17 cellular contexts compared by ENCODE assay signal in genomic region chr4:6643141-6643847, GRCh38. TPM values are rescaled to one million over a fixed set of nuclear protein-coding genes. Genes with fewer than 3 reads are reported as not detected.
DNase-seq lines count a peak whose midpoint lies in the region; ATAC-seq, FAIRE-seq and TF ChIP-seq lines count a peak whose summit lies in the region.
"Had no signal": no experiment of that assay in that cellular context is flagged by ENCODE, and none has a peak within 500 bp of the region (broad histone marks: within the 10 kb centered on the region; RNA-seq: fewer than 3 reads in every experiment).

No MANE protein-coding gene starts in this region.

- H3K4me2 ChIP-seq in HepG2 (ENCODE audit: low read depth, low read length) (peak overlapping the region; percentile 77; the same call in 1 of the 2 replicates), hepatocyte (peak overlapping the region; percentile 87)

- peaks cover 0 to 17% of the 10 kb centered on the region in 2 experiments; a peak in 2 of 5 replicates for H3K36me3 ChIP-seq in HepG2 (replicated peaks in 1 of 2; ENCODE audit: control insufficient read depth in 1 of 2, insufficient read depth in 2 of 2, low read length in 2 of 2)
- H3K36me3 ChIP-seq in right lobe of liver: peaks cover 0 to 14% (median 4%) of the 10 kb centered on the region in 4 donors
- no peaks in the 10 kb centered on the region for H3K36me3 ChIP-seq in hepatocyte (replicated peaks; ENCODE audit: insufficient read depth, low read depth)
- peaks cover 15% of the 10 kb centered on the region for H3K36me3 ChIP-seq in upper lobe of right lung
- H3K36me3 ChIP-seq: ovary had no signal

- no peak for TF ChIP-seq EP300 in HepG2 (IDR thresholded peaks at IDR 0.05; ENCODE audit: low read depth in 2 of 2, low read length in 2 of 2)
- no peak for TF ChIP-seq EP300 in HepG2 (CRISPR knock-in tag; IDR thresholded peaks at IDR 0.05; ENCODE audit: borderline replicate concordance)

- peaks cover 12% of the 10 kb centered on the region for H3K4me1 Mint-ChIP-seq in type B pancreatic cell (ENCODE audit: unreplicated experiment)

- POLR2A ChIA-PET in HepG2 (lab: Yijun Ruan, JAX): interaction anchor here (2.2 to 4.2 kb wide), 3 partner anchors 10 to 46 kb away, joined by 11 to 24 read pairs (median 13); a partner anchor contains a TSS

- no peaks in the 10 kb centered on the region for H3K9me3 Mint-ChIP-seq in type B pancreatic cell
- H3K9me3 Mint-ChIP-seq: activated T-helper 2 cell treated with anti-CD3 and anti-CD28 coated beads, Interferon-gamma antibody, Interleukin-2, Interleukin-4, amounts not matched to agents 10 μg/mL and 5 μg/mL and 100 μg/mL, durations not matched to agents 14 hours and 24 hours and 36 hours had no signal

- H3K79me2 ChIP-seq in HepG2 (ENCODE audit: insufficient read depth, low read length) (peaks cover 33% of the 10 kb centered on the region), hepatocyte (peaks cover 39% of the 10 kb centered on the region)

- in situ Hi-C loops in HepG2 (cut with HindIII; ENCODE audit: extremely low pct_ligation_motif_present, low pct_unique_long_range_greater_than_20kb): no loop called here

- H3K4me1 ChIP-seq in HepG2 (ENCODE audit: insufficient read depth, low read length) (peaks cover 49% of the 10 kb centered on the region), right lobe of liver (peaks cover 0 to 14% (median 7%) of the 10 kb centered on the region in 4 donors), hepatocyte (ENCODE audit: insufficient read depth) (peaks cover 10% of the 10 kb centered on the region), upper lobe of right lung (peaks cover 20% of the 10 kb centered on the region)

- H2AFZ ChIP-seq in HepG2 (ENCODE audit: low read length) (no peak overlapping the region), hepatocyte (no peak overlapping the region)

- peak overlapping the region; percentile 99 for H3K4me3 Mint-ChIP-seq in type B pancreatic cell

- H3K9me3 ChIP-seq in HepG2 (ENCODE audit: low read length): no peaks in the 10 kb centered on the region
- H3K9me3 ChIP-seq in right lobe of liver: no peaks in the 10 kb centered on the region
- no peaks in the 10 kb centered on the region for H3K9me3 ChIP-seq in hepatocyte (ENCODE audit: low read depth)
- no peaks in the 10 kb centered on the region for H3K9me3 ChIP-seq in upper lobe of right lung
- H3K9me3 ChIP-seq: ovary had no signal

- no peak for DNase-seq in HepG2 (ENCODE audit: low spot score)
- DNase-seq in right lobe of liver: no peak
- DNase-seq in hepatocyte (ENCODE audit: low spot score): no peak
- no peak for DNase-seq in type B pancreatic cell (ENCODE audit: extremely low spot score, unreplicated experiment)
- no peak for DNase-seq in stimulated activated CD4-positive, alpha-beta T cell treated with anti-CD3 and anti-CD28 coated beads, Interleukin-12 subunit alpha, Interleukin-12 subunit beta, amount 100 ng/mL, for 4 hours
- no peak for DNase-seq in ureter (ENCODE audit: low spot score)
- DNase-seq in upper lobe of right lung: no peak
- DNase-seq: NCI-H1417 treated with DMSO at 0.1 percent for 48 hours; NCI-H524; ovary; SHP77 treated with DMSO at 0.1 percent for 48 hours; stimulated activated CD4-positive, alpha-beta T cell treated with anti-CD3 and anti-CD28 coated beads, Interleukin-4, amount 100 ng/mL, for 1 hour; stimulated activated naive CD8-positive, alpha-beta T cell treated with anti-CD3 and anti-CD28 coated beads, Interleukin-15, Interleukin-2, amounts not matched to agents 100 U/mL and 50 U/mL, for 24 hours had no signal

- intact Hi-C loops in HepG2 (cut with micrococcal nuclease; ENCODE audit: unreplicated experiment) (loop anchor here (5.0 kb wide), 1 partner anchor 44 kb away; no protein-coding TSS in a partner anchor), right lobe of liver (cut with DNase I) (no loop called here), upper lobe of right lung (cut with DNase I) (no loop called here)

- no peaks in the 10 kb centered on the region for H3K27me3 Mint-ChIP-seq in type B pancreatic cell

- CTCF ChIA-PET in HepG2 (lab: Yijun Ruan, JAX; ENCODE audit: low intra/inter-chr PET ratio, low total read pairs): no interaction called here

- TF ChIP-seq POLR2A in HepG2 (IDR thresholded peaks at IDR 0.05; ENCODE audit: insufficient read depth in 1 of 2, low read depth in 2 of 2, low read length in 2 of 2): peak in 1 of 2 experiments; percentile 9; a peak in 1 of 4 replicates
- TF ChIP-seq POLR2A in right lobe of liver (IDR thresholded peaks at IDR 0.05): no peak

- H3K36me3 Mint-ChIP-seq in type B pancreatic cell: peaks cover 30% of the 10 kb centered on the region

- 89% methylated on average over 8 of the region's 8 CpGs for WGBS in HepG2 (ENCODE audit: low lambda C conversion rate)
- 78% methylated on average over 6 of the region's 8 CpGs for WGBS in right lobe of liver (ENCODE audit: insufficient coverage, low coverage, low lambda C conversion rate, missing lambda C conversion rate)
- WGBS in hepatocyte (ENCODE audit: low lambda C conversion rate, missing lambda C conversion rate): 80% methylated on average over 8 of the region's 8 CpGs

- H3K4me3 ChIP-seq in HepG2 (replicated peaks in 1 of 3; ENCODE audit: insufficient read depth in 1 of 3, low read depth in 2 of 3, low read length in 3 of 3): no peak overlapping the region
- H3K4me3 ChIP-seq in right lobe of liver: no peak overlapping the region
- H3K4me3 ChIP-seq in hepatocyte: no peak overlapping the region
- no peak overlapping the region for H3K4me3 ChIP-seq in upper lobe of right lung
- H3K4me3 ChIP-seq: ovary had no signal

- TF ChIP-seq RAD21 in HepG2 (CRISPR knock-in tag; IDR thresholded peaks at IDR 0.05): no peak

- no peak overlapping the region for H3K27ac ChIP-seq in HepG2 (ENCODE audit: extremely low read length, insufficient read depth, low read length)
- H3K27ac ChIP-seq in right lobe of liver: no peak overlapping the region
- H3K27ac ChIP-seq in VCaP: peak overlapping the region; percentile 95
- no peak overlapping the region for H3K27ac ChIP-seq in hepatocyte
- H3K27ac ChIP-seq in upper lobe of right lung: no peak overlapping the region

- H3K27me3 ChIP-seq in HepG2 (ENCODE audit: control insufficient read depth in 1 of 2, insufficient read depth in 2 of 2, low read length in 2 of 2) (no peaks in the 10 kb centered on the region; a peak in 1 of 5 replicates), right lobe of liver (no peaks in the 10 kb centered on the region), hepatocyte (no peaks in the 10 kb centered on the region), upper lobe of right lung (no peaks in the 10 kb centered on the region)
- H3K27me3 ChIP-seq: ovary had no signal

- TF ChIP-seq CTCF in HepG2 (CRISPR knock-in tag; IDR thresholded peaks at IDR 0.05) (no peak), right lobe of liver (IDR thresholded peaks at IDR 0.05) (no peak), VCaP (conservative IDR thresholded peaks at IDR 0.05) (no peak), hepatocyte (IDR thresholded peaks at IDR 0.05; ENCODE audit: poor library complexity) (no peak), type B pancreatic cell (conservative IDR thresholded peaks at IDR 0.05) (no peak), upper lobe of right lung (IDR thresholded peaks at IDR 0.05) (no peak)

- FAIRE-seq in HepG2 (lab: Jason Lieb, UNC): peak; percentile 60
- FAIRE-seq: colon had no signal

- peak overlapping the region; percentile 9 for H3K27ac Mint-ChIP-seq in type B pancreatic cell
- H3K27ac Mint-ChIP-seq: activated T-helper 2 cell treated with anti-CD3 and anti-CD28 coated beads, Interferon-gamma antibody, Interleukin-2, Interleukin-4, amounts not matched to agents 10 μg/mL and 5 μg/mL and 100 μg/mL, durations not matched to agents 14 hours and 24 hours and 36 hours had no signal

- H3K9ac ChIP-seq in HepG2 (ENCODE audit: insufficient read depth, low read depth, low read length): no peak overlapping the region

- no peaks in the 10 kb centered on the region for H3K9me2 ChIP-seq in hepatocyte (replicated peaks; ENCODE audit: insufficient read depth)

- peaks cover 13% of the 10 kb centered on the region for H4K20me1 ChIP-seq in HepG2 (ENCODE audit: insufficient read depth, low read length)
- peaks cover 22% of the 10 kb centered on the region for H4K20me1 ChIP-seq in hepatocyte (ENCODE audit: insufficient read depth, poor library complexity, severe bottlenecking)

- no TSS peak for BruUV-seq in HepG2 (replicated peaks; lab: Mats Ljungman, UMichigan)

- ATAC-seq in HepG2: no peak
- ATAC-seq in right lobe of liver: no peak
- no peak for ATAC-seq in upper lobe of right lung
- ATAC-seq: stimulated activated naive CD8-positive, alpha-beta T cell treated with anti-CD3 and anti-CD28 coated beads, Interleukin-15, Interleukin-2, amounts not matched to agents 100 U/mL and 50 U/mL, for 24 hours had no signal

RNA-seq across cellular contexts. Expression of gene MRFAP1, which starts 2.8 kb away (rescaled TPM):
- 158 and 254 TPM in 2 replicates for total RNA-seq in HepG2 (2016; rRNA removed; fragmentation: Illumina TruSeq; extraction: Trizol)
- total RNA-seq in HepG2 (2016; cell fraction: cytosol; rRNA removed; fragmentation: Illumina TruSeq; extraction: Trizol; ENCODE audit: low read depth): 31.0 and 37.7 TPM in 2 replicates
- 174 and 249 TPM in 2 replicates for total RNA-seq in HepG2 (2016; cell fraction: insoluble cytoplasmic fraction; rRNA removed; fragmentation: Illumina TruSeq; extraction: Trizol)
- 87.0 and 105 TPM in 2 replicates for total RNA-seq in HepG2 (2016; cell fraction: membrane; rRNA removed; fragmentation: Illumina TruSeq; extraction: Trizol)
- total RNA-seq in HepG2 (2016; cell fraction: nucleus; rRNA removed; fragmentation: Illumina TruSeq; extraction: Trizol): 67.5 and 68.6 TPM in 2 replicates
- polyA plus RNA-seq in HepG2 (2011; rRNA removed): 103 and 112 TPM in 2 replicates
- polyA plus RNA-seq in HepG2 (2011; cell fraction: cytosol; rRNA removed): 110 and 141 TPM in 2 replicates
- polyA plus RNA-seq in HepG2 (2011; cell fraction: nucleus; rRNA removed): 54.5 and 54.7 TPM in 2 replicates
- 198 and 236 TPM in 2 replicates for polyA plus RNA-seq in HepG2 (2012)
- polyA plus RNA-seq in HepG2 (2016; cell fraction: cytosol; fragmentation: Illumina TruSeq; extraction: Trizol; ENCODE audit: low read depth): 55.7 and 56.7 TPM in 2 replicates
- 509 and 563 TPM in 2 replicates for polyA plus RNA-seq in HepG2 (2016; cell fraction: insoluble cytoplasmic fraction; fragmentation: Illumina TruSeq; extraction: Trizol; ENCODE audit: low read depth)
- polyA plus RNA-seq in HepG2 (2016; cell fraction: membrane; fragmentation: Illumina TruSeq; extraction: Trizol; ENCODE audit: low read depth): 117 and 129 TPM in 2 replicates
- polyA plus RNA-seq in HepG2 (2016; cell fraction: nucleus; fragmentation: Illumina TruSeq; extraction: Trizol; ENCODE audit: insufficient read depth, low read depth): 205 and 206 TPM in 2 replicates
- polyA minus RNA-seq in HepG2 (2011; rRNA and poly(A)+ RNA removed; ENCODE audit: low replicate concordance): 19.4 and 22.0 TPM in 2 replicates
- polyA minus RNA-seq in HepG2 (2011; cell fraction: cytosol; rRNA and poly(A)+ RNA removed): 29.9 and 30.5 TPM in 2 replicates
- 21.4 and 24.6 TPM in 2 replicates for polyA minus RNA-seq in HepG2 (2011; cell fraction: nucleus; rRNA and poly(A)+ RNA removed)
- total RNA-seq in right lobe of liver: 100 to 1,000 TPM; 103 to 166 (median 129) TPM
- total RNA-seq in hepatocyte: 221 and 238 TPM in 2 replicates
- 225 and 256 TPM in 2 replicates for polyA plus RNA-seq in hepatocyte
- 234 and 293 TPM in 2 replicates for total RNA-seq in type B pancreatic cell (ENCODE audit: low replicate concordance)
- total RNA-seq in ureter: 196 TPM
- 235 TPM for total RNA-seq in upper lobe of right lung

RNA-seq across cellular contexts. Expression of gene S100P, which starts 50.4 kb away (rescaled TPM):
- total RNA-seq in HepG2 (2016; rRNA removed; fragmentation: Illumina TruSeq; extraction: Trizol) (278 and 348 TPM in 2 replicates), right lobe of liver (1 to 10 TPM in 4 of 6 experiments, under 1 TPM in 2; 0.59 to 6.3 (median 2.7) TPM), hepatocyte (9.2 and 36.6 TPM in 2 replicates), type B pancreatic cell (ENCODE audit: low replicate concordance) (58.9 and 80.8 TPM in 2 replicates), ureter (2,292 TPM), upper lobe of right lung (3.6 TPM)
- total RNA-seq in HepG2 (2016; cell fraction: cytosol; rRNA removed; fragmentation: Illumina TruSeq; extraction: Trizol; ENCODE audit: low read depth): 36.9 and 39.1 TPM in 2 replicates
- 251 and 366 TPM in 2 replicates for total RNA-seq in HepG2 (2016; cell fraction: insoluble cytoplasmic fraction; rRNA removed; fragmentation: Illumina TruSeq; extraction: Trizol)
- 71.8 and 83.2 TPM in 2 replicates for total RNA-seq in HepG2 (2016; cell fraction: membrane; rRNA removed; fragmentation: Illumina TruSeq; extraction: Trizol)
- total RNA-seq in HepG2 (2016; cell fraction: nucleus; rRNA removed; fragmentation: Illumina TruSeq; extraction: Trizol): 84.8 and 90.9 TPM in 2 replicates
- polyA plus RNA-seq in HepG2 (2011; rRNA removed) (1,649 and 1,898 TPM in 2 replicates), hepatocyte (51.6 and 99.1 TPM in 2 replicates)
- polyA plus RNA-seq in HepG2 (2011; cell fraction: cytosol; rRNA removed): 422 and 472 TPM in 2 replicates
- polyA plus RNA-seq in HepG2 (2011; cell fraction: nucleus; rRNA removed): 82.9 and 122 TPM in 2 replicates
- 700 and 2,334 TPM in 2 replicates for polyA plus RNA-seq in HepG2 (2012)
- 30.5 and 35.0 TPM in 2 replicates for polyA plus RNA-seq in HepG2 (2016; cell fraction: cytosol; fragmentation: Illumina TruSeq; extraction: Trizol; ENCODE audit: low read depth)
- 150 and 168 TPM in 2 replicates for polyA plus RNA-seq in HepG2 (2016; cell fraction: insoluble cytoplasmic fraction; fragmentation: Illumina TruSeq; extraction: Trizol; ENCODE audit: low read depth)
- polyA plus RNA-seq in HepG2 (2016; cell fraction: membrane; fragmentation: Illumina TruSeq; extraction: Trizol; ENCODE audit: low read depth): 38.8 and 42.8 TPM in 2 replicates
- 79.1 and 81.3 TPM in 2 replicates for polyA plus RNA-seq in HepG2 (2016; cell fraction: nucleus; fragmentation: Illumina TruSeq; extraction: Trizol; ENCODE audit: insufficient read depth, low read depth)
- 151 and 198 TPM in 2 replicates for polyA minus RNA-seq in HepG2 (2011; rRNA and poly(A)+ RNA removed; ENCODE audit: low replicate concordance)
- 87.0 and 146 TPM in 2 replicates for polyA minus RNA-seq in HepG2 (2011; cell fraction: cytosol; rRNA and poly(A)+ RNA removed)
- 37.3 and 51.0 TPM in 2 replicates for polyA minus RNA-seq in HepG2 (2011; cell fraction: nucleus; rRNA and poly(A)+ RNA removed)
- total RNA-seq: fibroblast of villous mesenchyme had no signal
